ENCODE assay signal across 13 cellular contexts in the genomic region with DNA sequence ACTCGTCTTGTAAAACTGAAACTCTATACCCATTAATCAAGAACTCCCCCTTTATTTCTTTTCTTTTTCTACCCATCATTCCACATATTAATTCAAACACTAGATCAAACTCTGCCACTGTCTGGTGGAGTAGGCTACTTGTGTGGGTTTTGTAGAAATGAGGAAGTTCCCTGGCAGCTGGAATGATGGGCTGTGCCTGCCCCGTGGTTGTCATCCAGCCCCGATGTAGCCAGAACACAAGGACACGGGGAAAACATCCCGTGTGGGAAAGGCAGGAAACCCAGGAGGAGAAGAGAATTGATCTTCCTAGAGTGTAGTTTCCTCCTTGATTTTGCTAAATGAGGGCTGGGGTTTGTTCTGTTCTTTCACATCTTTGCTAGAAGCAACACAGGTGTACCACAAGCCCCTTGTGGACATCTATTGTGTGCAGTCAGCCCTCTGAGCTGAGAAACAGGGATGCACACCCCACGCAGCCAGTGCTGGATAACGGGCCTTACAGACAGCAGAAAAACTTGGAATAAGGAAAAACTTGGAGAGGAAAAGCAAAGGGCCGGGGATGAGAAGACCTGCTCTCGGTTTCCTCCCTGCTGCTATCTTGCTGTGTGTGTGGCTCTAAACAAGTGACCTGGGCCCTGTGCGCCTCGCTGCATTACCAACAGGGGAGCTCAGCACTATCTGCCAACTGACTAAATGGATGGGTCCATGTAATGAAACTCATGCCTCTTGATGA.
DNase-seq lines count a peak whose midpoint lies in the region; ATAC-seq, FAIRE-seq and TF ChIP-seq lines count a peak whose summit lies in the region.
"Had no signal": no experiment of that assay in that cellular context is flagged by ENCODE, and none has a peak within 500 bp of the region (broad histone marks: within the 10 kb centered on the region; RNA-seq: fewer than 3 reads in every experiment).

No MANE protein-coding gene starts in this region.

- H4K20me1 ChIP-seq in SK-N-SH (ENCODE audit: insufficient read depth) = no peaks in the 10 kb centered on the region

- H3K36me3 ChIP-seq in KOPT-K1 (ENCODE audit: insufficient read depth, low read length) (no peaks in the 10 kb centered on the region), SK-N-SH (replicated peaks in 1 of 2; ENCODE audit: control insufficient read depth in 1 of 2, insufficient read depth in 2 of 2, low read length in 1 of 2) (no peaks in the 10 kb centered on the region)

- no peaks in the 10 kb centered on the region for H3F3A ChIP-seq in SK-N-SH (replicated peaks; ENCODE audit: insufficient read depth)

- no peaks in the 10 kb centered on the region for H3K27me3 Mint-ChIP-seq in activated CD4-positive, alpha-beta memory T cell treated with anti-CD3 and anti-CD28 coated beads for 36 hours
- H3K27me3 Mint-ChIP-seq in naive B cell = no peaks in the 10 kb centered on the region

- H3K27me3 ChIP-seq in SK-N-SH (ENCODE audit: insufficient read depth) = peaks cover 4% of the 10 kb centered on the region; the same call in 1 of the 2 replicates

- no peaks in the 10 kb centered on the region for H3K9me3 Mint-ChIP-seq in activated CD4-positive, alpha-beta memory T cell treated with anti-CD3 and anti-CD28 coated beads for 36 hours
- H3K9me3 Mint-ChIP-seq in naive B cell = peaks cover 0 to 1% (median 0%) of the 10 kb centered on the region in 7 donors

- no peak for FAIRE-seq in frontal cortex (lab: Jason Lieb, UNC)
- FAIRE-seq: GM18507, K562 had no signal

- CTCF ChIA-PET in activated CD4-positive, alpha-beta memory T cell treated with anti-CD3 and anti-CD28 coated beads for 36 hours (lab: Charles Lee) = interaction anchor here (0.8 to 2.6 kb wide), 5 partner anchors 9 to 131 kb away, joined by 3 to 13 read pairs (median 8); no protein-coding TSS in a partner anchor
- CTCF ChIA-PET in SK-N-SH (lab: Yijun Ruan, JAX) = no interaction called here

- no peak overlapping the region for H3K4me2 ChIP-seq in SK-N-SH

- H3K9me3 ChIP-seq in KOPT-K1 (ENCODE audit: insufficient read depth, low read length, poor library complexity, severe bottlenecking) (no peaks in the 10 kb centered on the region), SK-N-SH (no peaks in the 10 kb centered on the region)

- POLR2A ChIA-PET in activated CD4-positive, alpha-beta memory T cell treated with anti-CD3 and anti-CD28 coated beads for 36 hours (lab: Charles Lee) = no interaction called here
- POLR2A ChIA-PET in SK-N-SH (lab: Yijun Ruan, JAX) = no interaction called here

- peaks cover 0 to 7% of the 10 kb centered on the region in 2 experiments; a peak in 1 of 4 replicates for H3K4me1 ChIP-seq in SK-N-SH (ENCODE audit: control insufficient read depth in 1 of 2, insufficient read depth in 2 of 2, low read depth in 1 of 2, low read length in 1 of 2)

- H3K27ac Mint-ChIP-seq in activated CD4-positive, alpha-beta memory T cell treated with anti-CD3 and anti-CD28 coated beads for 36 hours = peak overlapping the region; percentile 49
- H3K27ac Mint-ChIP-seq in naive B cell = peak overlapping the region in 4 of 6 donors; percentile 2 to 68 (median 34)

- H2AFZ ChIP-seq in SK-N-SH (ENCODE audit: low read depth) = no peak overlapping the region

- H3K9ac ChIP-seq in SK-N-SH = no peak overlapping the region

- peaks cover 83% of the 10 kb centered on the region for H3K4me1 Mint-ChIP-seq in activated CD4-positive, alpha-beta memory T cell treated with anti-CD3 and anti-CD28 coated beads for 36 hours (ENCODE audit: low read depth)
- H3K4me1 Mint-ChIP-seq in naive B cell = peaks cover 38 to 58% (median 49%) of the 10 kb centered on the region in 3 donors

- no peak overlapping the region for H3K4me3 ChIP-seq in SK-N-SH (ENCODE audit: low read depth in 2 of 2, low read length in 1 of 2)
- H3K4me3 ChIP-seq: K562 had no signal

- intact Hi-C loops in activated CD4-positive, alpha-beta memory T cell treated with anti-CD3 and anti-CD28 coated beads for 36 hours (cut with micrococcal nuclease) = loop anchor here (1.0 to 10.0 kb wide), 3 partner anchors 10 to 529 kb away; partner anchors contain the start of gene SNX3

- H3K79me2 ChIP-seq in SK-N-SH (ENCODE audit: insufficient read depth) = no peaks in the 10 kb centered on the region

- TF ChIP-seq RAD21 in SK-N-SH (IDR thresholded peaks at IDR 0.05; ENCODE audit: low read length) = no peak

- H3K4me3 Mint-ChIP-seq in activated CD4-positive, alpha-beta memory T cell treated with anti-CD3 and anti-CD28 coated beads for 36 hours = peak overlapping the region; percentile 38
- peak overlapping the region in 2 of 8 donors; percentile 37 to 38 for H3K4me3 Mint-ChIP-seq in naive B cell

- no peaks in the 10 kb centered on the region for H3K9me2 ChIP-seq in SK-N-SH

- no peak for TF ChIP-seq EP300 in SK-N-SH (IDR thresholded peaks at IDR 0.05; ENCODE audit: borderline replicate concordance in 1 of 2, low read depth in 1 of 2, low read length in 1 of 2)

- no peak for TF ChIP-seq CTCF in SK-N-SH (IDR thresholded peaks at IDR 0.05)

- ATAC-seq in naive B cell (ENCODE audit: low read depth in 2 of 2) = peak; percentile 69 to 70
- no peak for ATAC-seq in GM19023 (IDR thresholded peaks at IDR 0.05; ENCODE audit: unreplicated experiment)
- ATAC-seq: K562 had no signal

- no peaks in the 10 kb centered on the region for H3K36me3 Mint-ChIP-seq in activated CD4-positive, alpha-beta memory T cell treated with anti-CD3 and anti-CD28 coated beads for 36 hours
- peaks cover 26 to 33% of the 10 kb centered on the region in 2 donors for H3K36me3 Mint-ChIP-seq in naive B cell

- H3K27ac ChIP-seq in KOPT-K1 (ENCODE audit: low read depth, low read length, poor library complexity, severe bottlenecking) (peak overlapping the region; percentile 20), SK-N-SH (ENCODE audit: low read depth in 2 of 2, low read length in 1 of 2) (no peak overlapping the region)
- H3K27ac ChIP-seq: C4-2B had no signal

- WGBS in SK-N-SH (ENCODE audit: low lambda C conversion rate) = 63% methylated on average over 11 of the region's 11 CpGs

- peak; percentile 15 for DNase-seq in CD1c-positive myeloid dendritic cell (ENCODE audit: extremely low spot score)
- DNase-seq in activated CD4-positive, alpha-beta memory T cell treated with anti-CD3 and anti-CD28 coated beads for 36 hours = peak; percentile 36
- DNase-seq in naive B cell = no peak
- no peak for DNase-seq in frontal cortex (ENCODE audit: low spot score in 2 of 2)
- DNase-seq in SK-N-SH = no peak
- no peak for DNase-seq in NCI-H510A treated with DMSO at 0.1 percent for 48 hours (lab: John Stamatoyannopoulos, UW)
- DNase-seq: foreskin melanocyte, GF-D8 had no signal

TF ChIP-seq in SK-N-SH, 30 proteins besides CTCF, POLR2A, EP300 and RAD21:
- TF ChIP-seq MEF2A (IDR thresholded peaks at IDR 0.05; ENCODE audit: borderline replicate concordance, low read depth) = no peak
- no peak for TF ChIP-seq GABPA (IDR thresholded peaks at IDR 0.05; ENCODE audit: low read depth)
- no peak for TF ChIP-seq YY1 (IDR thresholded peaks at IDR 0.05; ENCODE audit: low read depth)
- no peak for TF ChIP-seq FOXJ3 (CRISPR knock-in tag; IDR thresholded peaks at IDR 0.05)
- no peak for TF ChIP-seq TCF12 (IDR thresholded peaks at IDR 0.05)
- TF ChIP-seq POLR2AphosphoS5 (IDR thresholded peaks at IDR 0.05; ENCODE audit: low read depth, low read length) = no peak
- TF ChIP-seq CHD2 (IDR thresholded peaks at IDR 0.05; ENCODE audit: low read length, partially characterized antibody) = no peak
TF ChIP-seq in SK-N-SH: peak in this region for 0.

Comparison
In these comparisons a context has a peak if more than half of its experiments do, and no peak if none do; other contexts are left out.
1. DNase-seq: peak in CD1c-positive myeloid dendritic cell (single experiment) and activated CD4-positive, alpha-beta memory T cell treated with anti-CD3 and anti-CD28 coated beads for 36 hours (single experiment); none in naive B cell (single experiment), frontal cortex (0 of 2), SK-N-SH (single experiment) and NCI-H510A treated with DMSO at 0.1 percent for 48 hours (single experiment).